12 cellular contexts compared by ENCODE assay signal in the genomic region with DNA sequence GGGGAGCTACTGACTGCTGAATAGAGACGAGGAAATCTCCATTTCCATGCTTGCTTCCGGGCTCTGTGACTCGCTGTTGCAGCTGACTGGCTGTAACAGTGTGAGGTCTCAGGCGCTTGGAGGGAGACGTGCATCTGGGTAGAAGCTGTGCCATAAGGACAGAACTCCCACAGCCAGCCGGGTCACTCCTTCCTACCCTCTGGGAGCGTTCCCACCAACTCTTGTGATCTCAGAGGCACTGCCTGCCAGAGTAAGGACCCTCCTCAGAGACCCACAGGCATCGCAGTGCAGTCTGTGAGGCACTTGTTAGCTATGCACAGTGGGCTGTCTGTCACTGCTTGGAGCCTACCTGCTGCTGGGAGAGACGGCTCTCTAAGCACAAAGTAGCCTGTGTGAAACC.
DNase-seq lines count a peak whose midpoint lies in the region; ATAC-seq, FAIRE-seq and TF ChIP-seq lines count a peak whose summit lies in the region.
"Had no signal": no experiment of that assay in that cellular context is flagged by ENCODE, and none has a peak within 500 bp of the region (broad histone marks: within the 10 kb centered on the region; RNA-seq: fewer than 3 reads in every experiment).

No MANE protein-coding gene starts in this region.

- peak overlapping the region; percentile 79; the same call in 1 of the 2 replicates for H3K18ac ChIP-seq in H1 (ENCODE audit: extremely low read depth, low read length)

- peak overlapping the region; percentile 73 for H2BK12ac ChIP-seq in H1 (ENCODE audit: low read depth, low read length)

- no peak for TF ChIP-seq EP300 in H1 (IDR thresholded peaks at IDR 0.05; ENCODE audit: borderline replicate concordance in 1 of 2, low read depth in 2 of 2, low read length in 2 of 2)

- no peaks in the 10 kb centered on the region for H3K79me2 ChIP-seq in H1 (ENCODE audit: control insufficient read depth in 1 of 2, insufficient read depth in 2 of 2, low read length in 2 of 2)
- H3K79me2 ChIP-seq: parathyroid adenoma had no signal

- no peak overlapping the region for H3K9ac ChIP-seq in H1 (replicated peaks in 1 of 4; ENCODE audit: extremely low read depth in 1 of 4, low read depth in 3 of 4, low read length in 3 of 4)
- H3K9ac ChIP-seq: parathyroid adenoma had no signal

- H3K23me2 ChIP-seq in H1 (ENCODE audit: low read depth, low read length) = no peaks in the 10 kb centered on the region

- FAIRE-seq in H1 (lab: Jason Lieb, UNC) = peak; percentile 36

- intact Hi-C loops in activated CD4-positive, alpha-beta T cell treated with anti-CD3 and anti-CD28 coated beads, Interleukin-2, amount 10 ng/mL, durations not matched to agents 24 days and 14 days (cut with micrococcal nuclease) = no loop called here
- intact Hi-C loops in Calu3 (cut with micrococcal nuclease; ENCODE audit: unreplicated experiment) = no loop called here

- peak overlapping the region; percentile 82 for H3K56ac ChIP-seq in H1 (replicated peaks; ENCODE audit: insufficient read length, low read depth, low read length)

- no peak overlapping the region for H3K4me3 Mint-ChIP-seq in activated CD4-positive, alpha-beta T cell treated with anti-CD3 and anti-CD28 coated beads, Interleukin-2, amount 10 ng/mL, durations not matched to agents 24 days and 14 days
- H3K4me3 Mint-ChIP-seq in Calu3 (ENCODE audit: low read depth, unreplicated experiment) (no peak overlapping the region), HFFc6 (no peak overlapping the region)

- H4K8ac ChIP-seq in H1 (ENCODE audit: extremely low read depth, insufficient read depth, low read length) = no peak overlapping the region

- no peaks in the 10 kb centered on the region for H3K27me3 ChIP-seq in H1 (replicated peaks in 1 of 4; ENCODE audit: control insufficient read depth in 3 of 4, extremely low read depth in 1 of 4, insufficient read depth in 3 of 4, low read length in 3 of 4)
- H3K27me3 ChIP-seq: BE2C had no signal

- BruUV-seq in Calu3 (replicated peaks; lab: Mats Ljungman, UMichigan) = no TSS peak

- peak overlapping the region; percentile 68; the same call in 1 of the 2 replicates for H2BK20ac ChIP-seq in H1 (ENCODE audit: low read length)

- no peaks in the 10 kb centered on the region for H3K79me1 ChIP-seq in H1 (ENCODE audit: low read depth, low read length)

- H3K4me1 ChIP-seq in H1 (replicated peaks in 1 of 4; ENCODE audit: control insufficient read depth in 3 of 4, insufficient read depth in 4 of 4, low read length in 3 of 4) = peaks cover 6 to 22% (median 17%) of the 10 kb centered on the region in 4 experiments
- H3K4me1 ChIP-seq: parathyroid adenoma had no signal

- H4K5ac ChIP-seq in H1 (ENCODE audit: insufficient read length, low read depth, low read length) = peak overlapping the region; percentile 8

- no peak overlapping the region for H3K27ac Mint-ChIP-seq in activated CD4-positive, alpha-beta T cell treated with anti-CD3 and anti-CD28 coated beads, Interleukin-2, amount 10 ng/mL, durations not matched to agents 24 days and 14 days
- H3K27ac Mint-ChIP-seq in Calu3 (ENCODE audit: unreplicated experiment) = no peak overlapping the region
- no peak overlapping the region for H3K27ac Mint-ChIP-seq in HFFc6

- H2AK5ac ChIP-seq in H1 (ENCODE audit: low read depth, low read length) = peak overlapping the region; percentile 47; the same call in 1 of the 2 replicates

- peak overlapping the region; percentile 84 for H2BK120ac ChIP-seq in H1 (replicated peaks; ENCODE audit: low read depth, low read length)

- no peaks in the 10 kb centered on the region for H4K20me1 ChIP-seq in H1 (replicated peaks in 1 of 2; ENCODE audit: control insufficient read depth in 1 of 2, insufficient read depth in 2 of 2, low read length in 2 of 2)

- no peak overlapping the region for H2BK15ac ChIP-seq in H1 (ENCODE audit: low read length)

- CTCF ChIA-PET in H1 (lab: Charles Lee; ENCODE audit: partially characterized antibody) = interaction anchor here (0.8 to 1.7 kb wide), 4 partner anchors 12 to 202 kb away, joined by 3 to 8 read pairs (median 3); no protein-coding TSS in a partner anchor
- CTCF ChIA-PET in Calu3 (lab: Charles Lee) = no interaction called here

- H3K4me1 Mint-ChIP-seq in activated CD4-positive, alpha-beta T cell treated with anti-CD3 and anti-CD28 coated beads, Interleukin-2, amount 10 ng/mL, durations not matched to agents 24 days and 14 days = no peaks in the 10 kb centered on the region
- no peaks in the 10 kb centered on the region for H3K4me1 Mint-ChIP-seq in Calu3 (ENCODE audit: low read depth, unreplicated experiment)
- no peaks in the 10 kb centered on the region for H3K4me1 Mint-ChIP-seq in HFFc6 (ENCODE audit: low read depth)

- 23% methylated on average over 9 of the region's 9 CpGs; no CpG with 5 or more reads in 1 of the 2 experiments for WGBS in H1 (ENCODE audit: extremely low coverage in 1 of 2, insufficient coverage in 1 of 2, insufficient read length in 1 of 2, insufficient replicate concordance in 2 of 2, low coverage in 1 of 2, low lambda C conversion rate in 2 of 2, missing lambda C conversion rate in 1 of 2), 2 experiments

- no peak overlapping the region for H3K23ac ChIP-seq in H1 (ENCODE audit: insufficient read length)

- H4K91ac ChIP-seq in H1 (replicated peaks; ENCODE audit: insufficient read length, low read length) = peak overlapping the region; percentile 98

- H2AFZ ChIP-seq in H1 (ENCODE audit: low read length) = 0 out of 2 replicates have a peak overlapping the region, but pooled peaks have one; percentile 6
- H2AFZ ChIP-seq: parathyroid adenoma had no signal

- H3K9me3 ChIP-seq in H1 (ENCODE audit: insufficient read depth in 2 of 2, low read depth in 1 of 2, low read length in 1 of 2) = no peaks in the 10 kb centered on the region
- H3K9me3 ChIP-seq: BE2C had no signal

- H3K27me3 Mint-ChIP-seq in activated CD4-positive, alpha-beta T cell treated with anti-CD3 and anti-CD28 coated beads, Interleukin-2, amount 10 ng/mL, durations not matched to agents 24 days and 14 days = peaks cover 3% of the 10 kb centered on the region
- H3K27me3 Mint-ChIP-seq in Calu3 (ENCODE audit: unreplicated experiment) (no peaks in the 10 kb centered on the region), HFFc6 (ENCODE audit: insufficient read depth) (no peaks in the 10 kb centered on the region)

- ATAC-seq in GM18907 (IDR thresholded peaks at IDR 0.05; ENCODE audit: unreplicated experiment) = peak; percentile 85
- peak; percentile 77 for ATAC-seq in HG03378 (IDR thresholded peaks at IDR 0.05; ENCODE audit: unreplicated experiment)
- ATAC-seq: HCT116 had no signal

- peak overlapping the region; percentile 95 for H2BK5ac ChIP-seq in H1 (ENCODE audit: low read depth, low read length)

- peak overlapping the region; percentile 86 for H3K4ac ChIP-seq in H1 (replicated peaks; ENCODE audit: insufficient read length, low read depth, low read length)

- DNase-seq in H1 (ENCODE audit: low read depth in 1 of 2, low spot score in 2 of 2) (peak in 1 of 2 experiments; percentile 70), nucleus accumbens (lab: John Stamatoyannopoulos, UW) (peak in 36 of 56 donors; percentile 1 to 53 (median 21)), Calu3 (no peak), HFFc6 (no peak)
- DNase-seq in activated CD4-positive, alpha-beta T cell treated with anti-CD3 and anti-CD28 coated beads, Interleukin-2, amount 10 ng/mL, durations not matched to agents 24 days and 14 days = no peak
- DNase-seq in effector CD8-positive, alpha-beta T cell (lab: John Stamatoyannopoulos, UW) = no peak
- DNase-seq: BE2C, NCI-H524 had no signal

- H3K27ac ChIP-seq in H1 (ENCODE audit: low read depth, low read length) = no peak overlapping the region; the same call in 1 of the 2 replicates
- H3K27ac ChIP-seq: parathyroid adenoma had no signal

- no peaks in the 10 kb centered on the region for H3K9me3 Mint-ChIP-seq in activated CD4-positive, alpha-beta T cell treated with anti-CD3 and anti-CD28 coated beads, Interleukin-2, amount 10 ng/mL, durations not matched to agents 24 days and 14 days
- H3K9me3 Mint-ChIP-seq in Calu3 (ENCODE audit: low read depth, unreplicated experiment) = no peaks in the 10 kb centered on the region
- peaks cover 35% of the 10 kb centered on the region for H3K9me3 Mint-ChIP-seq in HFFc6

- H3K4me2 ChIP-seq in H1 (ENCODE audit: insufficient read depth in 1 of 2, low read depth in 2 of 2, low read length in 2 of 2) = peak overlapping the region; percentile 29 to 59

- no peak for TF ChIP-seq RAD21 in H1 (IDR thresholded peaks at IDR 0.05 in 1 of 2, conservative IDR thresholded peaks at IDR 0.05 in 1 of 2; ENCODE audit: low read depth in 2 of 2, low read length in 2 of 2)

- no peaks in the 10 kb centered on the region for H3K36me3 ChIP-seq in H1 (ENCODE audit: control insufficient read depth in 2 of 4, insufficient read depth in 4 of 4, low read length in 3 of 4)
- H3K36me3 ChIP-seq: BE2C had no signal

- no peak overlapping the region for H3K14ac ChIP-seq in H1 (ENCODE audit: insufficient read length)

- peak in 1 of 2 experiments; percentile 48; a peak in 1 of 3 replicates for TF ChIP-seq POLR2A in H1 (IDR thresholded peaks at IDR 0.05; ENCODE audit: control extremely low read depth in 1 of 2, low read depth in 2 of 2, low read length in 2 of 2)

- no peaks in the 10 kb centered on the region for H3K36me3 Mint-ChIP-seq in activated CD4-positive, alpha-beta T cell treated with anti-CD3 and anti-CD28 coated beads, Interleukin-2, amount 10 ng/mL, durations not matched to agents 24 days and 14 days (ENCODE audit: low read depth)
- H3K36me3 Mint-ChIP-seq in Calu3 (ENCODE audit: insufficient read depth, unreplicated experiment) (no peaks in the 10 kb centered on the region), HFFc6 (ENCODE audit: low read depth) (no peaks in the 10 kb centered on the region)

- POLR2A ChIA-PET in H1 (lab: Charles Lee; ENCODE audit: partially characterized antibody) = interaction anchor here (0.8 to 2.5 kb wide), 3 partner anchors 26 to 208 kb away, joined by 3 to 8 read pairs (median 4); partner anchors contain the start of gene SEMA6A

- TF ChIP-seq CTCF in H1 (IDR thresholded peaks at IDR 0.05; ENCODE audit: control extremely low read depth in 1 of 3, insufficient read depth in 1 of 3, low read depth in 1 of 3, low read length in 3 of 3) (no peak), Calu3 (IDR thresholded peaks at IDR 0.05; ENCODE audit: unreplicated experiment) (no peak), HFFc6 (IDR thresholded peaks at IDR 0.05) (no peak)

- 0 out of 8 replicates have a peak overlapping the region, but pooled peaks of 1 of the 4 experiments have one; percentile 1 for H3K4me3 ChIP-seq in H1 (ENCODE audit: extremely low read depth in 1 of 4, insufficient read depth in 2 of 4, low read depth in 3 of 4, low read length in 4 of 4)

TF ChIP-seq in H1, 55 proteins besides CTCF, POLR2A, EP300 and RAD21:
- no peak for TF ChIP-seq JUND (IDR thresholded peaks at IDR 0.05; ENCODE audit: low read length)
- TF ChIP-seq, protein P1, sequence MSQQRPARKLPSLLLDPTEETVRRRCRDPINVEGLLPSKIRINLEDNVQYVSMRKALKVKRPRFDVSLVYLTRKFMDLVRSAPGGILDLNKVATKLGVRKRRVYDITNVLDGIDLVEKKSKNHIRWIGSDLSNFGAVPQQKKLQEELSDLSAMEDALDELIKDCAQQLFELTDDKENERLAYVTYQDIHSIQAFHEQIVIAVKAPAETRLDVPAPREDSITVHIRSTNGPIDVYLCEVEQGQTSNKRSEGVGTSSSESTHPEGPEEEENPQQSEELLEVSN (IDR thresholded peaks at IDR 0.05) = peak; percentile 52
- 0 out of 2 replicates have a peak, but pooled peaks have one; percentile 39 for TF ChIP-seq RBBP5 (IDR thresholded peaks at IDR 0.05; ENCODE audit: borderline replicate concordance, low read depth, low read length)

Comparison
In these comparisons a context has a peak if more than half of its experiments do, and no peak if none do; other contexts are left out.
1. DNase-seq: peak in nucleus accumbens (36 of 56); none in activated CD4-positive, alpha-beta T cell treated with anti-CD3 and anti-CD28 coated beads, Interleukin-2, amount 10 ng/mL, durations not matched to agents 24 days and 14 days (single experiment), effector CD8-positive, alpha-beta T cell (single experiment), Calu3 (single experiment) and HFFc6 (single experiment).